Comparison of ENCODE assay signal across 17 cellular contexts in the genomic region with DNA sequence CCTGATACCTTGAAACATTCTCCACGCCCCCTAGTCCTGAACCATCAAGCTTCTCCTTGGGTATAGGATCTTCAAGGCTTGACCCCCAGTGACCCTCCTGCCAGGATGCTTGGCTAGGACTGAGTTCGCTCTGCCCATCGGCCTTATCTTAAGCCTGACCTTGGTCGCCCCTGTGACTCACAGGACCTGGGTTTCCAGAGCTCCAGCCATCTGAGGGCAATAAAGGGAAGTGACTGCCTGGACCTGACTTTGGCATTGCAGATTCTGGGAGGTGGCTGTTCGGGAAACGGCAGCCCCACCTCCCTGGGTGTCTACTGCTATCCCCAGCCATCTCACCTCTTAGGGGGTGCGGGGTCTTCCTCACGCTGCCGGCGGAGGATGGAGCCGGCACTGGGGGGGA. TPM values are rescaled to one million over a fixed set of nuclear protein-coding genes. Genes with fewer than 3 reads are reported as not detected.
A peak's percentile ranks its signal among the peaks of the same experiment; 100 is the strongest.
DNase-seq lines count a peak whose midpoint lies in the region; ATAC-seq, FAIRE-seq and TF ChIP-seq lines count a peak whose summit lies in the region.
"Had no signal": no experiment of that assay in that cellular context is flagged by ENCODE, and none has a peak within 500 bp of the region (broad histone marks: within the 10 kb centered on the region; RNA-seq: fewer than 3 reads in every experiment).

No MANE protein-coding gene starts in this region.

- H3K27ac Mint-ChIP-seq in endodermal cell, result peak overlapping the region; percentile 75
- H3K27ac Mint-ChIP-seq in neural progenitor cell, result peak overlapping the region; percentile 46
- H3K27ac Mint-ChIP-seq in activated T-helper 17 cell treated with anti-CD3 and anti-CD28 coated beads, Interleukin-2, amount 50 U/mL, for 72 hours, result no peak overlapping the region
- H3K27ac Mint-ChIP-seq: activated naive CD8-positive, alpha-beta T cell treated with anti-CD3 and anti-CD28 coated beads for 36 hours; memory B cell had no signal

- H4K20me1 ChIP-seq in neural progenitor cell (ENCODE audit: low read depth), result no peaks in the 10 kb centered on the region

- H3K9me3 ChIP-seq in A549, result no peaks in the 10 kb centered on the region
- H3K9me3 ChIP-seq in endodermal cell (ENCODE audit: control insufficient read depth, low read length), result no peaks in the 10 kb centered on the region
- H3K9me3 ChIP-seq in neural progenitor cell (ENCODE audit: low read depth), result no peaks in the 10 kb centered on the region
- H3K9me3 ChIP-seq: BE2C, ovary had no signal

- CTCF ChIA-PET in A549 (lab: Yijun Ruan, JAX), result interaction anchor here (0.6 to 1.6 kb wide), 2 partner anchors 58 to 672 kb away, joined by 3 to 5 read pairs; no protein-coding TSS in a partner anchor

- no peak for ATAC-seq in A549
- ATAC-seq in activated T-helper 17 cell treated with anti-CD3 and anti-CD28 coated beads, Interleukin-2, amount 50 U/mL, for 72 hours (replicated peaks), result no peak
- ATAC-seq: activated CD4-positive, CD25-positive, alpha-beta regulatory T cell treated with anti-CD3 and anti-CD28 coated beads, Interleukin-2, amount 50 U/mL, for 24 hours; SK-N-SH treated with all-trans-retinoic acid at 6 μM for 48 hours had no signal

- H3K4me2 ChIP-seq in A549, result peak overlapping the region; percentile 85
- no peak overlapping the region for H3K4me2 ChIP-seq in neural progenitor cell

- FAIRE-seq in A549 (lab: Jason Lieb, UNC), result no peak

- no peaks in the 10 kb centered on the region for H3F3A ChIP-seq in neural progenitor cell (ENCODE audit: low read depth)

- H2AFZ ChIP-seq in neural progenitor cell (replicated peaks), result no peak overlapping the region

- TF ChIP-seq POLR2A in A549 (IDR thresholded peaks at IDR 0.05; ENCODE audit: low read length) (no peak), NB4 (IDR thresholded peaks at IDR 0.05; ENCODE audit: extremely low read depth, insufficient read length) (no peak)

- H3K36me3 Mint-ChIP-seq in endodermal cell (ENCODE audit: low read depth), result peaks cover 16% of the 10 kb centered on the region
- no peaks in the 10 kb centered on the region for H3K36me3 Mint-ChIP-seq in neural progenitor cell
- H3K36me3 Mint-ChIP-seq in activated T-helper 17 cell treated with anti-CD3 and anti-CD28 coated beads, Interleukin-2, amount 50 U/mL, for 72 hours (ENCODE audit: low read depth), result no peaks in the 10 kb centered on the region
- H3K36me3 Mint-ChIP-seq: activated naive CD8-positive, alpha-beta T cell treated with anti-CD3 and anti-CD28 coated beads for 36 hours; memory B cell had no signal

- H3K36me3 ChIP-seq in endodermal cell (ENCODE audit: control insufficient read depth, insufficient read depth, low read length) (no peaks in the 10 kb centered on the region), neural progenitor cell (no peaks in the 10 kb centered on the region), H7 (replicated peaks; ENCODE audit: control insufficient read depth, insufficient read depth, low read length) (no peaks in the 10 kb centered on the region; the same call in 1 of the 2 replicates)
- H3K36me3 ChIP-seq: BE2C, ovary had no signal

- H3K79me2 ChIP-seq in neural progenitor cell (ENCODE audit: low read depth), result no peaks in the 10 kb centered on the region

- TF ChIP-seq EP300 in A549 (IDR thresholded peaks at IDR 0.05), result no peak

- H3K4me3 ChIP-seq in A549, result no peak overlapping the region
- H3K4me3 ChIP-seq in NB4 (ENCODE audit: low read depth, low read length), result no peak overlapping the region
- H3K4me3 ChIP-seq in endodermal cell (ENCODE audit: low read length), result no peak overlapping the region
- no peak overlapping the region for H3K4me3 ChIP-seq in neural progenitor cell
- no peak overlapping the region for H3K4me3 ChIP-seq in H7 (ENCODE audit: insufficient read depth, low read depth, low read length)
- H3K4me3 ChIP-seq: ovary had no signal

- no peak for TF ChIP-seq RAD21 in A549 (conservative IDR thresholded peaks at IDR 0.05 in 1 of 2, IDR thresholded peaks at IDR 0.05 in 1 of 2)

- no peak overlapping the region for H3K9ac ChIP-seq in endodermal cell (ENCODE audit: extremely low read depth, low read length, poor library complexity, severe bottlenecking)
- no peak overlapping the region for H3K9ac ChIP-seq in neural progenitor cell

- H3K27ac ChIP-seq in A549 (peak overlapping the region; percentile 99 to 100), endodermal cell (ENCODE audit: low read depth, low read length) (no peak overlapping the region), neural progenitor cell (no peak overlapping the region)
- H3K27ac ChIP-seq: ovary had no signal

- H3K27me3 Mint-ChIP-seq in endodermal cell (ENCODE audit: insufficient read depth), result no peaks in the 10 kb centered on the region
- H3K27me3 Mint-ChIP-seq in neural progenitor cell (ENCODE audit: insufficient read depth, low read depth), result peaks cover 13% of the 10 kb centered on the region
- H3K27me3 Mint-ChIP-seq in activated T-helper 17 cell treated with anti-CD3 and anti-CD28 coated beads, Interleukin-2, amount 50 U/mL, for 72 hours, result peaks cover 4% of the 10 kb centered on the region
- H3K27me3 Mint-ChIP-seq: activated naive CD8-positive, alpha-beta T cell treated with anti-CD3 and anti-CD28 coated beads for 36 hours had no signal

- POLR2A ChIA-PET in A549 (lab: Yijun Ruan, JAX), result no interaction called here

- H3K4me1 Mint-ChIP-seq in endodermal cell (peaks cover 14% of the 10 kb centered on the region), neural progenitor cell (peaks cover 38% of the 10 kb centered on the region)
- peaks cover 6% of the 10 kb centered on the region for H3K4me1 Mint-ChIP-seq in activated T-helper 17 cell treated with anti-CD3 and anti-CD28 coated beads, Interleukin-2, amount 50 U/mL, for 72 hours
- H3K4me1 Mint-ChIP-seq: memory B cell had no signal

- H3K9me3 Mint-ChIP-seq in endodermal cell, result no peaks in the 10 kb centered on the region
- H3K9me3 Mint-ChIP-seq in neural progenitor cell, result no peaks in the 10 kb centered on the region
- no peaks in the 10 kb centered on the region for H3K9me3 Mint-ChIP-seq in activated T-helper 17 cell treated with anti-CD3 and anti-CD28 coated beads, Interleukin-2, amount 50 U/mL, for 72 hours
- H3K9me3 Mint-ChIP-seq: activated naive CD8-positive, alpha-beta T cell treated with anti-CD3 and anti-CD28 coated beads for 36 hours; memory B cell had no signal

- peaks cover 62% of the 10 kb centered on the region for H3K4me1 ChIP-seq in A549
- H3K4me1 ChIP-seq in endodermal cell (ENCODE audit: control insufficient read depth, insufficient read depth, low read length), result peaks cover 7% of the 10 kb centered on the region
- H3K4me1 ChIP-seq in neural progenitor cell, result peaks cover 19% of the 10 kb centered on the region

- H3K27me3 ChIP-seq in endodermal cell (ENCODE audit: control insufficient read depth, insufficient read depth, low read length, poor library complexity, severe bottlenecking) (no peaks in the 10 kb centered on the region), neural progenitor cell (no peaks in the 10 kb centered on the region), H7 (ENCODE audit: control insufficient read depth, insufficient read depth, low read length) (no peaks in the 10 kb centered on the region)
- H3K27me3 ChIP-seq: BE2C, ovary had no signal

- no peak for TF ChIP-seq CTCF in A549 (IDR thresholded peaks at IDR 0.05)
- TF ChIP-seq CTCF in NB4 (IDR thresholded peaks at IDR 0.05; ENCODE audit: low read depth, low read length), result no peak
- no peak for TF ChIP-seq CTCF in endodermal cell (conservative IDR thresholded peaks at IDR 0.05)
- TF ChIP-seq CTCF in neural progenitor cell (IDR thresholded peaks at IDR 0.05), result no peak

- peak; percentile 27 to 53 for DNase-seq in A549 (ENCODE audit: low read depth in 1 of 2, low spot score in 1 of 2)
- peak; percentile 32 for DNase-seq in NB4 (ENCODE audit: low read depth)
- no peak for DNase-seq in endodermal cell
- no peak for DNase-seq in neural progenitor cell (ENCODE audit: low spot score)
- no peak for DNase-seq in stimulated activated CD4-positive, alpha-beta T cell treated with anti-CD3 and anti-CD28 coated beads, Interleukin-12 subunit alpha, Interleukin-12 subunit beta, amount 100 ng/mL, for 4 hours
- DNase-seq in pons (ENCODE audit: low spot score), result no peak
- no peak for DNase-seq in H7
- DNase-seq: activated CD8-positive, alpha-beta memory T cell treated with anti-CD3 and anti-CD28 coated beads, Interleukin-2, amount 50 U/mL, for 48 hours; activated naive CD8-positive, alpha-beta T cell treated with anti-CD3 and anti-CD28 coated beads for 36 hours; BE2C; DMS79; HCEC 1CT; ovary had no signal

- 29% methylated on average over 3 of the region's 11 CpGs for WGBS in A549 (ENCODE audit: missing lambda C conversion rate)
- WGBS in endodermal cell (ENCODE audit: insufficient coverage in 1 of 2, insufficient read length in 1 of 2), 2 experiments, result 91 to 100% methylated on average over 4 to 11 of the region's 11 CpGs

- H3K4me3 Mint-ChIP-seq in endodermal cell (no peak overlapping the region), neural progenitor cell (no peak overlapping the region)
- H3K4me3 Mint-ChIP-seq in activated T-helper 17 cell treated with anti-CD3 and anti-CD28 coated beads, Interleukin-2, amount 50 U/mL, for 72 hours, result no peak overlapping the region
- H3K4me3 Mint-ChIP-seq: activated naive CD8-positive, alpha-beta T cell treated with anti-CD3 and anti-CD28 coated beads for 36 hours; memory B cell had no signal

RNA-seq across cellular contexts. Expression of a gene that starts 15.4 kb away (rescaled TPM):
- 8.3 and 11.1 TPM in 2 replicates for polyA plus RNA-seq in A549 (2011; rRNA removed)
- polyA plus RNA-seq in A549 (2012; cell fraction: cytosol; rRNA removed), result 16.0 and 23.0 TPM in 2 replicates
- polyA plus RNA-seq in A549 (2012; cell fraction: nucleus; rRNA removed), result 52.8 and 67.1 TPM in 2 replicates
- 14.1 to 16.1 TPM (median 15.3 TPM) in 3 replicates for polyA plus RNA-seq in A549 (2017; fragmentation: RNase III; extraction: RNeasy Plus Mini Kit Qiagen cat#74134 plus additional on column Dnase treatment)
- polyA minus RNA-seq in A549 (2011; rRNA and poly(A)+ RNA removed), result 12.5 and 17.6 TPM in 2 replicates
- 10 to 100 TPM; 20.3 to 24.4 TPM for total RNA-seq in endodermal cell
- 4.8 TPM for polyA plus RNA-seq in endodermal cell (2013, experiment 1 of 2)
- 6.1 TPM for polyA plus RNA-seq in endodermal cell (2013, experiment 2 of 2)
- 1.5 and 6.2 TPM in 2 replicates for total RNA-seq in neural progenitor cell (ENCODE audit: low replicate concordance)
- under 1 TPM in 1 of 2 donors, not detected in 1; 0.09 TPM for total RNA-seq in activated T-helper 17 cell treated with anti-CD3 and anti-CD28 coated beads, Interleukin-2, amount 50 U/mL, for 72 hours
- 16.5 and 18.4 TPM in 2 replicates for total RNA-seq in H7 (2014; rRNA removed; shearing (Covaris generic))

RNA-seq across cellular contexts. Expression of a gene that starts 17.7 kb away (rescaled TPM):
- polyA plus RNA-seq in A549 (2011; rRNA removed) (1.2 and 2.0 TPM in 2 replicates), A549 (2017; fragmentation: RNase III; extraction: RNeasy Plus Mini Kit Qiagen cat#74134 plus additional on column Dnase treatment) (1.7 to 1.8 TPM (median 1.7 TPM) in 3 replicates)
- 2.3 and 3.2 TPM in 2 replicates for polyA plus RNA-seq in A549 (2012; cell fraction: cytosol; rRNA removed)
- polyA plus RNA-seq in A549 (2012; cell fraction: nucleus; rRNA removed), result 18.4 and 23.7 TPM in 2 replicates
- 0.73 and 0.95 TPM in 2 replicates for polyA minus RNA-seq in A549 (2011; rRNA and poly(A)+ RNA removed)
- total RNA-seq in endodermal cell (1 to 10 TPM; 1.9 to 6.6 TPM), neural progenitor cell (ENCODE audit: low replicate concordance) (2.3 and 10.6 TPM in 2 replicates)
- 25.3 TPM for polyA plus RNA-seq in endodermal cell (2013, experiment 1 of 2)
- 22.9 TPM for polyA plus RNA-seq in endodermal cell (2013, experiment 2 of 2)
- total RNA-seq in activated T-helper 17 cell treated with anti-CD3 and anti-CD28 coated beads, Interleukin-2, amount 50 U/mL, for 72 hours, result 100 to 1,000 TPM; 170 to 245 TPM
- total RNA-seq in H7 (2014; rRNA removed; shearing (Covaris generic)), result 1.3 and 5.1 TPM in 2 replicates

RNA-seq across cellular contexts. Expression of a gene that starts 56.4 kb away (rescaled TPM):
- polyA plus RNA-seq in A549 (2011; rRNA removed) (12.2 and 16.0 TPM in 2 replicates), A549 (2017; fragmentation: RNase III; extraction: RNeasy Plus Mini Kit Qiagen cat#74134 plus additional on column Dnase treatment) (20.2 to 21.5 TPM (median 20.3 TPM) in 3 replicates)
- 23.4 and 33.7 TPM in 2 replicates for polyA plus RNA-seq in A549 (2012; cell fraction: cytosol; rRNA removed)
- 21.3 and 29.9 TPM in 2 replicates for polyA plus RNA-seq in A549 (2012; cell fraction: nucleus; rRNA removed)
- polyA minus RNA-seq in A549 (2011; rRNA and poly(A)+ RNA removed), result 9.8 and 15.0 TPM in 2 replicates
- total RNA-seq in endodermal cell (10 to 100 TPM; 45.0 to 45.1 TPM), neural progenitor cell (ENCODE audit: low replicate concordance) (0.84 and 1.8 TPM in 2 replicates)
- polyA plus RNA-seq in endodermal cell (2013, experiment 1 of 2), result 22.1 TPM
- polyA plus RNA-seq in endodermal cell (2013, experiment 2 of 2), result 22.6 TPM
- total RNA-seq in activated T-helper 17 cell treated with anti-CD3 and anti-CD28 coated beads, Interleukin-2, amount 50 U/mL, for 72 hours, result 1 to 10 TPM; 1.0 to 2.3 TPM
- 13.3 and 22.5 TPM in 2 replicates for total RNA-seq in H7 (2014; rRNA removed; shearing (Covaris generic))

Comparison
In these comparisons a context has a peak if more than half of its experiments do, and no peak if none do; other contexts are left out.
1. DNase-seq: peak in A549 (2 of 2) and NB4 (single experiment); none in endodermal cell (single experiment), neural progenitor cell (single experiment), stimulated activated CD4-positive, alpha-beta T cell treated with anti-CD3 and anti-CD28 coated beads, Interleukin-12 subunit alpha, Interleukin-12 subunit beta, amount 100 ng/mL, for 4 hours (single experiment), pons (single experiment) and H7 (single experiment).
2. H3K27ac ChIP-seq: peak in A549 (2 of 2); none in endodermal cell (single experiment) and neural progenitor cell (single experiment).
3. RNA of a gene that starts 17.7 kb away (total RNA-seq): 170 to 245 TPM in activated T-helper 17 cell treated with anti-CD3 and anti-CD28 coated beads, Interleukin-2, amount 50 U/mL, for 72 hours; 1.9 to 6.6 TPM in endodermal cell, 2.3 to 10.6 TPM in neural progenitor cell and 1.3 to 5.1 TPM in H7; every median in the first group is over 10 times any median in the second.